Comparison of ENCODE assay signal across 1 cellular context in genomic region chr5:53558966-53559365, GRCh38.
TF ChIP-seq lines count a peak whose summit lies in the region.

No MANE protein-coding gene starts in this region.

TF ChIP-seq in K562, 482 proteins besides CTCF, POLR2A, EP300 and RAD21 (continued from another document and continues in another):
- TF ChIP-seq, protein P1, sequence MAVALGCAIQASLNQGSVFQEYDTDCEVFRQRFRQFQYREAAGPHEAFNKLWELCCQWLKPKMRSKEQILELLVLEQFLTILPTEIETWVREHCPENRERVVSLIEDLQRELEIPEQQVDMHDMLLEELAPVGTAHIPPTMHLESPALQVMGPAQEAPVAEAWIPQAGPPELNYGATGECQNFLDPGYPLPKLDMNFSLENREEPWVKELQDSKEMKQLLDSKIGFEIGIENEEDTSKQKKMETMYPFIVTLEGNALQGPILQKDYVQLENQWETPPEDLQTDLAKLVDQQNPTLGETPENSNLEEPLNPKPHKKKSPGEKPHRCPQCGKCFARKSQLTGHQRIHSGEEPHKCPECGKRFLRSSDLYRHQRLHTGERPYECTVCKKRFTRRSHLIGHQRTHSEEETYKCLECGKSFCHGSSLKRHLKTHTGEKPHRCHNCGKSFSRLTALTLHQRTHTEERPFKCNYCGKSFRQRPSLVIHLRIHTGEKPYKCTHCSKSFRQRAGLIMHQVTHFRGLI (CRISPR knock-in tag; IDR thresholded peaks at IDR 0.05): no peak
- TF ChIP-seq SNAPC5 (CRISPR knock-in tag; IDR thresholded peaks at IDR 0.05): no peak
- no peak for TF ChIP-seq NFE2 (IDR thresholded peaks at IDR 0.05; ENCODE audit: low read depth)
- TF ChIP-seq ZBTB1 (CRISPR knock-in tag; IDR thresholded peaks at IDR 0.05; ENCODE audit: borderline replicate concordance, low read depth): no peak
- no peak for TF ChIP-seq CREB5 (CRISPR knock-in tag; IDR thresholded peaks at IDR 0.05)
- TF ChIP-seq RCOR1 (IDR thresholded peaks at IDR 0.05; ENCODE audit: borderline replicate concordance in 1 of 2, low read depth in 2 of 2, low read length in 2 of 2): 0 out of 4 replicates have a peak, but pooled peaks of 1 of the 2 experiments have one; percentile 37
- no peak for TF ChIP-seq CREBBP (IDR thresholded peaks at IDR 0.05; ENCODE audit: low read depth, low read length)
- TF ChIP-seq ATF3 (IDR thresholded peaks at IDR 0.05): no peak
- no peak for TF ChIP-seq ATF3 (CRISPR knock-in tag; conservative IDR thresholded peaks at IDR 0.05)
- TF ChIP-seq CBX3 (IDR thresholded peaks at IDR 0.05; ENCODE audit: borderline replicate concordance in 1 of 2, low read length in 2 of 2): peak in 1 of 2 experiments; percentile 92; a peak in 2 of 3 replicates
- TF ChIP-seq ZNF766 (CRISPR knock-in tag; conservative IDR thresholded peaks at IDR 0.05): no peak
- TF ChIP-seq PHB (CRISPR knock-in tag; IDR thresholded peaks at IDR 0.05): no peak
- 0 out of 2 replicates have a peak, but pooled peaks have one; percentile 42 for TF ChIP-seq XRCC3 (IDR thresholded peaks at IDR 0.05)
- TF ChIP-seq, protein P2, sequence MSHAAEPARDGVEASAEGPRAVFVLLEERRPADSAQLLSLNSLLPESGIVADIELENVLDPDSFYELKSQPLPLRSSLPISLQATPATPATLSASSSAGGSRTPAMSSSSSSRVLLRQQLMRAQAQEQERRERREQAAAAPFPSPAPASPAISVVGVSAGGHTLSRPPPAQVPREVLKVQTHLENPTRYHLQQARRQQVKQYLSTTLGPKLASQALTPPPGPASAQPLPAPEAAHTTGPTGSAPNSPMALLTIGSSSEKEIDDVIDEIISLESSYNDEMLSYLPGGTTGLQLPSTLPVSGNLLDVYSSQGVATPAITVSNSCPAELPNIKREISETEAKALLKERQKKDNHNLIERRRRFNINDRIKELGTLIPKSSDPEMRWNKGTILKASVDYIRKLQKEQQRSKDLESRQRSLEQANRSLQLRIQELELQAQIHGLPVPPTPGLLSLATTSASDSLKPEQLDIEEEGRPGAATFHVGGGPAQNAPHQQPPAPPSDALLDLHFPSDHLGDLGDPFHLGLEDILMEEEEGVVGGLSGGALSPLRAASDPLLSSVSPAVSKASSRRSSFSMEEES (CRISPR knock-in tag; IDR thresholded peaks at IDR 0.05): no peak; the same call in 1 of the 2 replicates
- TF ChIP-seq TCF15 (CRISPR knock-in tag; IDR thresholded peaks at IDR 0.05): no peak
- TF ChIP-seq, protein P3, sequence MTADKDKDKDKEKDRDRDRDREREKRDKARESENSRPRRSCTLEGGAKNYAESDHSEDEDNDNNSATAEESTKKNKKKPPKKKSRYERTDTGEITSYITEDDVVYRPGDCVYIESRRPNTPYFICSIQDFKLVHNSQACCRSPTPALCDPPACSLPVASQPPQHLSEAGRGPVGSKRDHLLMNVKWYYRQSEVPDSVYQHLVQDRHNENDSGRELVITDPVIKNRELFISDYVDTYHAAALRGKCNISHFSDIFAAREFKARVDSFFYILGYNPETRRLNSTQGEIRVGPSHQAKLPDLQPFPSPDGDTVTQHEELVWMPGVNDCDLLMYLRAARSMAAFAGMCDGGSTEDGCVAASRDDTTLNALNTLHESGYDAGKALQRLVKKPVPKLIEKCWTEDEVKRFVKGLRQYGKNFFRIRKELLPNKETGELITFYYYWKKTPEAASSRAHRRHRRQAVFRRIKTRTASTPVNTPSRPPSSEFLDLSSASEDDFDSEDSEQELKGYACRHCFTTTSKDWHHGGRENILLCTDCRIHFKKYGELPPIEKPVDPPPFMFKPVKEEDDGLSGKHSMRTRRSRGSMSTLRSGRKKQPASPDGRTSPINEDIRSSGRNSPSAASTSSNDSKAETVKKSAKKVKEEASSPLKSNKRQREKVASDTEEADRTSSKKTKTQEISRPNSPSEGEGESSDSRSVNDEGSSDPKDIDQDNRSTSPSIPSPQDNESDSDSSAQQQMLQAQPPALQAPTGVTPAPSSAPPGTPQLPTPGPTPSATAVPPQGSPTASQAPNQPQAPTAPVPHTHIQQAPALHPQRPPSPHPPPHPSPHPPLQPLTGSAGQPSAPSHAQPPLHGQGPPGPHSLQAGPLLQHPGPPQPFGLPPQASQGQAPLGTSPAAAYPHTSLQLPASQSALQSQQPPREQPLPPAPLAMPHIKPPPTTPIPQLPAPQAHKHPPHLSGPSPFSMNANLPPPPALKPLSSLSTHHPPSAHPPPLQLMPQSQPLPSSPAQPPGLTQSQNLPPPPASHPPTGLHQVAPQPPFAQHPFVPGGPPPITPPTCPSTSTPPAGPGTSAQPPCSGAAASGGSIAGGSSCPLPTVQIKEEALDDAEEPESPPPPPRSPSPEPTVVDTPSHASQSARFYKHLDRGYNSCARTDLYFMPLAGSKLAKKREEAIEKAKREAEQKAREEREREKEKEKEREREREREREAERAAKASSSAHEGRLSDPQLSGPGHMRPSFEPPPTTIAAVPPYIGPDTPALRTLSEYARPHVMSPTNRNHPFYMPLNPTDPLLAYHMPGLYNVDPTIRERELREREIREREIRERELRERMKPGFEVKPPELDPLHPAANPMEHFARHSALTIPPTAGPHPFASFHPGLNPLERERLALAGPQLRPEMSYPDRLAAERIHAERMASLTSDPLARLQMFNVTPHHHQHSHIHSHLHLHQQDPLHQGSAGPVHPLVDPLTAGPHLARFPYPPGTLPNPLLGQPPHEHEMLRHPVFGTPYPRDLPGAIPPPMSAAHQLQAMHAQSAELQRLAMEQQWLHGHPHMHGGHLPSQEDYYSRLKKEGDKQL (CRISPR knock-in tag; IDR thresholded peaks at IDR 0.05; ENCODE audit: borderline replicate concordance): no peak
- no peak for TF ChIP-seq SMAD3 (CRISPR knock-in tag; conservative IDR thresholded peaks at IDR 0.05)
- no peak for TF ChIP-seq POLR2AphosphoS2 (IDR thresholded peaks at IDR 0.05; ENCODE audit: low read length)
- peak; percentile 98 for TF ChIP-seq ZNF146 (CRISPR knock-in tag; IDR thresholded peaks at IDR 0.05; ENCODE audit: unreplicated experiment)
- TF ChIP-seq GABPB2 (CRISPR knock-in tag; conservative IDR thresholded peaks at IDR 0.05): no peak
- TF ChIP-seq, protein P4, sequence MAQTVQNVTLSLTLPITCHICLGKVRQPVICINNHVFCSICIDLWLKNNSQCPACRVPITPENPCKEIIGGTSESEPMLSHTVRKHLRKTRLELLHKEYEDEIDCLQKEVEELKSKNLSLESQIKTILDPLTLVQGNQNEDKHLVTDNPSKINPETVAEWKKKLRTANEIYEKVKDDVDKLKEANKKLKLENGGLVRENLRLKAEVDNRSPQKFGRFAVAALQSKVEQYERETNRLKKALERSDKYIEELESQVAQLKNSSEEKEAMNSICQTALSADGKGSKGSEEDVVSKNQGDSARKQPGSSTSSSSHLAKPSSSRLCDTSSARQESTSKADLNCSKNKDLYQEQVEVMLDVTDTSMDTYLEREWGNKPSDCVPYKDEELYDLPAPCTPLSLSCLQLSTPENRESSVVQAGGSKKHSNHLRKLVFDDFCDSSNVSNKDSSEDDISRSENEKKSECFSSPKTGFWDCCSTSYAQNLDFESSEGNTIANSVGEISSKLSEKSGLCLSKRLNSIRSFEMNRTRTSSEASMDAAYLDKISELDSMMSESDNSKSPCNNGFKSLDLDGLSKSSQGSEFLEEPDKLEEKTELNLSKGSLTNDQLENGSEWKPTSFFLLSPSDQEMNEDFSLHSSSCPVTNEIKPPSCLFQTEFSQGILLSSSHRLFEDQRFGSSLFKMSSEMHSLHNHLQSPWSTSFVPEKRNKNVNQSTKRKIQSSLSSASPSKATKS (CRISPR knock-in tag; IDR thresholded peaks at IDR 0.05): no peak
- TF ChIP-seq NCOA4 (IDR thresholded peaks at IDR 0.05; ENCODE audit: partially characterized antibody): no peak
- TF ChIP-seq PHF21A (IDR thresholded peaks at IDR 0.05; ENCODE audit: borderline replicate concordance, low read depth): no peak
- TF ChIP-seq TCFL5 (CRISPR knock-in tag; conservative IDR thresholded peaks at IDR 0.05): no peak
- no peak for TF ChIP-seq L3MBTL2 (IDR thresholded peaks at IDR 0.05)
- no peak for TF ChIP-seq ELF2 (CRISPR knock-in tag; IDR thresholded peaks at IDR 0.05)
- TF ChIP-seq RFX1 (IDR thresholded peaks at IDR 0.05): no peak
- TF ChIP-seq PTTG1 (tag; IDR thresholded peaks at IDR 0.05; ENCODE audit: low read depth): no peak
- TF ChIP-seq PPARD (CRISPR knock-in tag; IDR thresholded peaks at IDR 0.05): no peak
- no peak for TF ChIP-seq SNRNP70 (optimal IDR thresholded peaks at IDR 0.05; ENCODE audit: low read depth, low read length)
- no peak for TF ChIP-seq THAP7 (CRISPR knock-in tag; IDR thresholded peaks at IDR 0.05)
- no peak for TF ChIP-seq ETV6 (IDR thresholded peaks at IDR 0.05; ENCODE audit: borderline replicate concordance in 1 of 2, low read depth in 2 of 2, low read length in 1 of 2)
- no peak for TF ChIP-seq ETV6 (CRISPR knock-in tag; IDR thresholded peaks at IDR 0.05; ENCODE audit: borderline replicate concordance)
- no peak for TF ChIP-seq JUN (IDR thresholded peaks at IDR 0.05; ENCODE audit: borderline replicate concordance, low read depth, low read length)
- no peak for TF ChIP-seq JUN (CRISPR knock-in tag; IDR thresholded peaks at IDR 0.05; ENCODE audit: borderline replicate concordance)
- peak; percentile 33 to 78; a peak in 3 of 4 replicates for TF ChIP-seq KDM1A (IDR thresholded peaks at IDR 0.05)
- no peak for TF ChIP-seq ZNF551 (CRISPR knock-in tag; IDR thresholded peaks at IDR 0.05)
- no peak for TF ChIP-seq SOX6 (IDR thresholded peaks at IDR 0.05)
- 0 out of 2 replicates have a peak, but pooled peaks have one; percentile 34 for TF ChIP-seq CBX1 (IDR thresholded peaks at IDR 0.05; ENCODE audit: low read depth)
- no peak for TF ChIP-seq HOXB6 (CRISPR knock-in tag; IDR thresholded peaks at IDR 0.05; ENCODE audit: borderline replicate concordance)
- TF ChIP-seq CBX2 (IDR thresholded peaks at IDR 0.05; ENCODE audit: insufficient read depth, low read length, poor library complexity, severe bottlenecking): no peak
- no peak for TF ChIP-seq ZNF511 (CRISPR knock-in tag; IDR thresholded peaks at IDR 0.05)
- TF ChIP-seq BCOR (IDR thresholded peaks at IDR 0.05): peak; percentile 40; the same call in 1 of the 2 replicates
- no peak for TF ChIP-seq CBFA2T3 (IDR thresholded peaks at IDR 0.05)
- no peak for TF ChIP-seq RFX5 (IDR thresholded peaks at IDR 0.05; ENCODE audit: low read depth, low read length)
- TF ChIP-seq, protein P5, sequence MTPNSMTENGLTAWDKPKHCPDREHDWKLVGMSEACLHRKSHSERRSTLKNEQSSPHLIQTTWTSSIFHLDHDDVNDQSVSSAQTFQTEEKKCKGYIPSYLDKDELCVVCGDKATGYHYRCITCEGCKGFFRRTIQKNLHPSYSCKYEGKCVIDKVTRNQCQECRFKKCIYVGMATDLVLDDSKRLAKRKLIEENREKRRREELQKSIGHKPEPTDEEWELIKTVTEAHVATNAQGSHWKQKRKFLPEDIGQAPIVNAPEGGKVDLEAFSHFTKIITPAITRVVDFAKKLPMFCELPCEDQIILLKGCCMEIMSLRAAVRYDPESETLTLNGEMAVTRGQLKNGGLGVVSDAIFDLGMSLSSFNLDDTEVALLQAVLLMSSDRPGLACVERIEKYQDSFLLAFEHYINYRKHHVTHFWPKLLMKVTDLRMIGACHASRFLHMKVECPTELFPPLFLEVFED (CRISPR knock-in tag; conservative IDR thresholded peaks at IDR 0.05): no peak
- no peak for TF ChIP-seq ZNF217 (CRISPR knock-in tag; IDR thresholded peaks at IDR 0.05)
- no peak for TF ChIP-seq JUND (IDR thresholded peaks at IDR 0.05; ENCODE audit: borderline replicate concordance, low read depth, low read length)
- no peak for TF ChIP-seq JUND (tag; IDR thresholded peaks at IDR 0.05; ENCODE audit: borderline replicate concordance, low read depth, low read length)
- TF ChIP-seq, protein P6, sequence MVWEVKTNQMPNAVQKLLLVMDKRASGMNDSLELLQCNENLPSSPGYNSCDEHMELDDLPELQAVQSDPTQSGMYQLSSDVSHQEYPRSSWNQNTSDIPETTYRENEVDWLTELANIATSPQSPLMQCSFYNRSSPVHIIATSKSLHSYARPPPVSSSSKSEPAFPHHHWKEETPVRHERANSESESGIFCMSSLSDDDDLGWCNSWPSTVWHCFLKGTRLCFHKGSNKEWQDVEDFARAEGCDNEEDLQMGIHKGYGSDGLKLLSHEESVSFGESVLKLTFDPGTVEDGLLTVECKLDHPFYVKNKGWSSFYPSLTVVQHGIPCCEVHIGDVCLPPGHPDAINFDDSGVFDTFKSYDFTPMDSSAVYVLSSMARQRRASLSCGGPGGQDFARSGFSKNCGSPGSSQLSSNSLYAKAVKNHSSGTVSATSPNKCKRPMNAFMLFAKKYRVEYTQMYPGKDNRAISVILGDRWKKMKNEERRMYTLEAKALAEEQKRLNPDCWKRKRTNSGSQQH (CRISPR knock-in tag; IDR thresholded peaks at IDR 0.05): no peak
- 0 out of 2 replicates have a peak, but pooled peaks have one; percentile 22 for TF ChIP-seq ADNP (tag; IDR thresholded peaks at IDR 0.05)
- TF ChIP-seq ZNF12 (CRISPR knock-in tag; IDR thresholded peaks at IDR 0.05): no peak
- TF ChIP-seq MTA1 (IDR thresholded peaks at IDR 0.05; ENCODE audit: borderline replicate concordance): no peak
